ENCODE assay signal across 1 cellular context in the genomic region with DNA sequence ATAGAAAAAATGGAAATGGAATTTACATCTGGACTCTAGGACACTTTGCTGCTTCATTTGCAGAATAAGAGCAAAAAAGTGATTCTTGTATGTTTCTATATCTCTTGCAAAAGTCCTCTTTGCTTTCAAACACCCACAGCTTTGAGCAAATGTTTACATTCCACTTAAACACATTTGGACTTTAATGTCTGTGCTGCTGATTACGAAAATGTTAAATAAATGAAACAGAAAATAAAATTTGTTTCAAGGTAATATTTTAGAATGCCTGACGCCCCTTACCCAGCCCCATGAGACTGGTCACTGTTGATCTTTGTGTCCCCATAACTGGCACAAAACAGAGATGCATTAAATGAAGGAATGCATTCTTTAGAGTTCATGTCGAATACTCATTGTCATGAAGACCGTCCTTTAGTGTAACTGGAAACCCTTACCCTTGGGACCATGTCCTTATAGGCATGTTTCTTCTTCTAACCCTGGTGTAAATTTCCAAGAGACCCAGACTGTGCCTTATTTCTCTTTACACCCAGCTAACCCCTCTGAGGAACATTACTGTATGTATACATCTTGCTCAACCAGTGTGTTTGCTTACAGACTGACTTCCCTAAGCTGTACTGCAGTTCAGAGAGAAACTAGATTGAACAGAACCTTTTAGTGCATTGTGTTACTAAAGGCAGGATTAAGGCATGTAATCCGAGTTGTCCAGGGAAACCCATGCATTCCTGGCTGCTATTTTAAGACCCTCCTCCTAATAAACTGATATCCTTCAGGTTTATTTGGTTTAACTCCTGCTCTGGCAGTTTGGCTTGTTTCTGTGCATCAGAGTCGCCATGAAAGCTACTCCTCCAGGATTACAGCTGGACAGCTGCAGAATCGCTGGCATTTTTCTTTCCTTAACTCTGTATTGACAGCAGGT.
TF ChIP-seq lines count a peak whose summit lies in the region.

No MANE protein-coding gene starts in this region.

TF ChIP-seq in HepG2, 621 proteins besides CTCF, POLR2A, EP300 and RAD21 (continued from another document and continues in another):
- TF ChIP-seq ARNTL (CRISPR knock-in tag; IDR thresholded peaks at IDR 0.05) (0 out of 2 replicates have a peak, but pooled peaks have one; percentile 36), FOXO1 (CRISPR knock-in tag; IDR thresholded peaks at IDR 0.05) (peak; percentile 31; the same call in 1 of the 2 replicates), MED1 (CRISPR knock-in tag; IDR thresholded peaks at IDR 0.05) (peak; percentile 45), ETV5 (CRISPR knock-in tag; IDR thresholded peaks at IDR 0.05; ENCODE audit: borderline replicate concordance) (peak; percentile 44; the same call in 1 of the 2 replicates), NCOR1 (IDR thresholded peaks at IDR 0.05; ENCODE audit: borderline replicate concordance, low read length) (peak; percentile 84), KAT8 (CRISPR knock-in tag; IDR thresholded peaks at IDR 0.05) (no peak), ARID5B (CRISPR knock-in tag; IDR thresholded peaks at IDR 0.05) (peak; percentile 80), FOXM1 (CRISPR knock-in tag; IDR thresholded peaks at IDR 0.05) (no peak), KLF12 (CRISPR knock-in tag; IDR thresholded peaks at IDR 0.05; ENCODE audit: borderline replicate concordance) (0 out of 2 replicates have a peak, but pooled peaks have one; percentile 49), ZNF556 (CRISPR knock-in tag; IDR thresholded peaks at IDR 0.05; ENCODE audit: borderline replicate concordance) (peak; percentile 45; the same call in 1 of the 2 replicates), PRDM15 (CRISPR knock-in tag; IDR thresholded peaks at IDR 0.05) (peak; percentile 53; the same call in 1 of the 2 replicates), YEATS4 (CRISPR knock-in tag; IDR thresholded peaks at IDR 0.05; ENCODE audit: borderline replicate concordance) (0 out of 2 replicates have a peak, but pooled peaks have one; percentile 43), HOXA5 (CRISPR knock-in tag; IDR thresholded peaks at IDR 0.05) (0 out of 2 replicates have a peak, but pooled peaks have one; percentile 36), TEAD3 (CRISPR knock-in tag; optimal IDR thresholded peaks at IDR 0.05; ENCODE audit: borderline replicate concordance) (peak; percentile 38), FOXK1 (CRISPR knock-in tag; IDR thresholded peaks at IDR 0.05; ENCODE audit: borderline replicate concordance, low read depth) (peak; percentile 40; the same call in 1 of the 2 replicates), THAP11 (CRISPR knock-in tag; IDR thresholded peaks at IDR 0.05) (peak; percentile 46; the same call in 1 of the 2 replicates), FOXP1 (IDR thresholded peaks at IDR 0.05) (no peak), FOXP1 (CRISPR knock-in tag; IDR thresholded peaks at IDR 0.05) (peak; percentile 77), GATA4 (IDR thresholded peaks at IDR 0.05; ENCODE audit: borderline replicate concordance, low read depth) (peak; percentile 15; the same call in 1 of the 2 replicates), YY1 (IDR thresholded peaks at IDR 0.05; ENCODE audit: insufficient read depth, insufficient replicate concordance, low read depth, low read length) (no peak), ATRX (CRISPR knock-in tag; IDR thresholded peaks at IDR 0.05; ENCODE audit: borderline replicate concordance) (no peak), CEBPB (IDR thresholded peaks at IDR 0.05; ENCODE audit: borderline replicate concordance, low read depth, low read length) (peak; percentile 63; the same call in 1 of the 2 replicates), NR2F6 (IDR thresholded peaks at IDR 0.05) (peak; percentile 33; the same call in 1 of the 2 replicates), NR2F6 (CRISPR knock-in tag; IDR thresholded peaks at IDR 0.05) (0 out of 2 replicates have a peak, but pooled peaks have one; percentile 42), ZFP36L2 (CRISPR knock-in tag; IDR thresholded peaks at IDR 0.05) (no peak), ZNF121 (CRISPR knock-in tag; IDR thresholded peaks at IDR 0.05) (no peak), ASH2L (IDR thresholded peaks at IDR 0.05; ENCODE audit: insufficient read length, low read depth, low read length) (peak; percentile 86), RNF2 (conservative IDR thresholded peaks at IDR 0.05; ENCODE audit: low read depth) (no peak), POLR2G (IDR thresholded peaks at IDR 0.05; ENCODE audit: low read depth, low read length) (no peak), CREB1 (IDR thresholded peaks at IDR 0.05) (no peak), CREB1 (CRISPR knock-in tag; IDR thresholded peaks at IDR 0.05) (peak; percentile 35), ZNF354B (CRISPR knock-in tag; IDR thresholded peaks at IDR 0.05) (no peak), ZBTB7A (CRISPR knock-in tag; IDR thresholded peaks at IDR 0.05) (peak; percentile 24; the same call in 1 of the 2 replicates), TCF7 (IDR thresholded peaks at IDR 0.05; ENCODE audit: low read depth) (peak; percentile 53; the same call in 1 of the 2 replicates)
- TF ChIP-seq, protein P1, sequence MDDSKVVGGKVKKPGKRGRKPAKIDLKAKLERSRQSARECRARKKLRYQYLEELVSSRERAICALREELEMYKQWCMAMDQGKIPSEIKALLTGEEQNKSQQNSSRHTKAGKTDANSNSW (CRISPR knock-in tag; IDR thresholded peaks at IDR 0.05; ENCODE audit: borderline replicate concordance) = no peak
- TF ChIP-seq, protein P2, sequence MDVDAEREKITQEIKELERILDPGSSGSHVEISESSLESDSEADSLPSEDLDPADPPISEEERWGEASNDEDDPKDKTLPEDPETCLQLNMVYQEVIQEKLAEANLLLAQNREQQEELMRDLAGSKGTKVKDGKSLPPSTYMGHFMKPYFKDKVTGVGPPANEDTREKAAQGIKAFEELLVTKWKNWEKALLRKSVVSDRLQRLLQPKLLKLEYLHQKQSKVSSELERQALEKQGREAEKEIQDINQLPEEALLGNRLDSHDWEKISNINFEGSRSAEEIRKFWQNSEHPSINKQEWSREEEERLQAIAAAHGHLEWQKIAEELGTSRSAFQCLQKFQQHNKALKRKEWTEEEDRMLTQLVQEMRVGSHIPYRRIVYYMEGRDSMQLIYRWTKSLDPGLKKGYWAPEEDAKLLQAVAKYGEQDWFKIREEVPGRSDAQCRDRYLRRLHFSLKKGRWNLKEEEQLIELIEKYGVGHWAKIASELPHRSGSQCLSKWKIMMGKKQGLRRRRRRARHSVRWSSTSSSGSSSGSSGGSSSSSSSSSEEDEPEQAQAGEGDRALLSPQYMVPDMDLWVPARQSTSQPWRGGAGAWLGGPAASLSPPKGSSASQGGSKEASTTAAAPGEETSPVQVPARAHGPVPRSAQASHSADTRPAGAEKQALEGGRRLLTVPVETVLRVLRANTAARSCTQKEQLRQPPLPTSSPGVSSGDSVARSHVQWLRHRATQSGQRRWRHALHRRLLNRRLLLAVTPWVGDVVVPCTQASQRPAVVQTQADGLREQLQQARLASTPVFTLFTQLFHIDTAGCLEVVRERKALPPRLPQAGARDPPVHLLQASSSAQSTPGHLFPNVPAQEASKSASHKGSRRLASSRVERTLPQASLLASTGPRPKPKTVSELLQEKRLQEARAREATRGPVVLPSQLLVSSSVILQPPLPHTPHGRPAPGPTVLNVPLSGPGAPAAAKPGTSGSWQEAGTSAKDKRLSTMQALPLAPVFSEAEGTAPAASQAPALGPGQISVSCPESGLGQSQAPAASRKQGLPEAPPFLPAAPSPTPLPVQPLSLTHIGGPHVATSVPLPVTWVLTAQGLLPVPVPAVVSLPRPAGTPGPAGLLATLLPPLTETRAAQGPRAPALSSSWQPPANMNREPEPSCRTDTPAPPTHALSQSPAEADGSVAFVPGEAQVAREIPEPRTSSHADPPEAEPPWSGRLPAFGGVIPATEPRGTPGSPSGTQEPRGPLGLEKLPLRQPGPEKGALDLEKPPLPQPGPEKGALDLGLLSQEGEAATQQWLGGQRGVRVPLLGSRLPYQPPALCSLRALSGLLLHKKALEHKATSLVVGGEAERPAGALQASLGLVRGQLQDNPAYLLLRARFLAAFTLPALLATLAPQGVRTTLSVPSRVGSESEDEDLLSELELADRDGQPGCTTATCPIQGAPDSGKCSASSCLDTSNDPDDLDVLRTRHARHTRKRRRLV (CRISPR knock-in tag; IDR thresholded peaks at IDR 0.05) = no peak
- TF ChIP-seq, protein P3, sequence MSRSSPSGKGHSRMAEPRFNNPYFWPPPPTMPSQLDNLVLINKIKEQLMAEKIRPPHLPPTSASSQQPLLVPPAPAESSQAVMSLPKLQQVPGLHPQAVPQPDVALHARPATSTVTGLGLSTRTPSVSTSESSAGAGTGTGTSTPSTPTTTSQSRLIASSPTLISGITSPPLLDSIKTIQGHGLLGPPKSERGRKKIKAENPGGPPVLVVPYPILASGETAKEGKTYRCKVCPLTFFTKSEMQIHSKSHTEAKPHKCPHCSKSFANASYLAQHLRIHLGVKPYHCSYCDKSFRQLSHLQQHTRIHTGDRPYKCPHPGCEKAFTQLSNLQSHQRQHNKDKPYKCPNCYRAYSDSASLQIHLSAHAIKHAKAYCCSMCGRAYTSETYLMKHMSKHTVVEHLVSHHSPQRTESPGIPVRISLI (CRISPR knock-in tag; IDR thresholded peaks at IDR 0.05; ENCODE audit: borderline replicate concordance) = peak; percentile 53; the same call in 1 of the 2 replicates
- TF ChIP-seq, protein P4, sequence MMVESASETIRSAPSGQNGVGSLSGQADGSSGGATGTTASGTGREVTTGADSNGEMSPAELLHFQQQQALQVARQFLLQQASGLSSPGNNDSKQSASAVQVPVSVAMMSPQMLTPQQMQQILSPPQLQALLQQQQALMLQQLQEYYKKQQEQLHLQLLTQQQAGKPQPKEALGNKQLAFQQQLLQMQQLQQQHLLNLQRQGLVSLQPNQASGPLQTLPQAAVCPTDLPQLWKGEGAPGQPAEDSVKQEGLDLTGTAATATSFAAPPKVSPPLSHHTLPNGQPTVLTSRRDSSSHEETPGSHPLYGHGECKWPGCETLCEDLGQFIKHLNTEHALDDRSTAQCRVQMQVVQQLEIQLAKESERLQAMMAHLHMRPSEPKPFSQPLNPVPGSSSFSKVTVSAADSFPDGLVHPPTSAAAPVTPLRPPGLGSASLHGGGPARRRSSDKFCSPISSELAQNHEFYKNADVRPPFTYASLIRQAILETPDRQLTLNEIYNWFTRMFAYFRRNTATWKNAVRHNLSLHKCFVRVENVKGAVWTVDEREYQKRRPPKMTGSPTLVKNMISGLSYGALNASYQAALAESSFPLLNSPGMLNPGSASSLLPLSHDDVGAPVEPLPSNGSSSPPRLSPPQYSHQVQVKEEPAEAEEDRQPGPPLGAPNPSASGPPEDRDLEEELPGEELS (CRISPR knock-in tag; IDR thresholded peaks at IDR 0.05) = peak; percentile 88
- TF ChIP-seq, protein P5, sequence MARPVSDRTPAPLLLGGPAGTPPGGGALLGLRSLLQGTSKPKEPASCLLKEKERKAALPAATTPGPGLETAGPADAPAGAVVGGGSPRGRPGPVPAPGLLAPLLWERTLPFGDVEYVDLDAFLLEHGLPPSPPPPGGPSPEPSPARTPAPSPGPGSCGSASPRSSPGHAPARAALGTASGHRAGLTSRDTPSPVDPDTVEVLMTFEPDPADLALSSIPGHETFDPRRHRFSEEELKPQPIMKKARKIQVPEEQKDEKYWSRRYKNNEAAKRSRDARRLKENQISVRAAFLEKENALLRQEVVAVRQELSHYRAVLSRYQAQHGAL (CRISPR knock-in tag; IDR thresholded peaks at IDR 0.05; ENCODE audit: not compliant biosample characterization) = no peak
- TF ChIP-seq, protein P6, sequence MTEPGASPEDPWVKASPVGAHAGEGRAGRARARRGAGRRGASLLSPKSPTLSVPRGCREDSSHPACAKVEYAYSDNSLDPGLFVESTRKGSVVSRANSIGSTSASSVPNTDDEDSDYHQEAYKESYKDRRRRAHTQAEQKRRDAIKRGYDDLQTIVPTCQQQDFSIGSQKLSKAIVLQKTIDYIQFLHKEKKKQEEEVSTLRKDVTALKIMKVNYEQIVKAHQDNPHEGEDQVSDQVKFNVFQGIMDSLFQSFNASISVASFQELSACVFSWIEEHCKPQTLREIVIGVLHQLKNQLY (CRISPR knock-in tag; IDR thresholded peaks at IDR 0.05) = no peak; the same call in 1 of the 2 replicates
